Comparison of ENCODE assay signal across 27 cellular contexts in genomic region chr21:31135536-31136184, GRCh38.
DNase-seq lines count a peak whose midpoint lies in the region; ATAC-seq and TF ChIP-seq lines count a peak whose summit lies in the region.
"Had no signal": no experiment of that assay in that cellular context is flagged by ENCODE, and none has a peak within 500 bp of the region (broad histone marks: within the 10 kb centered on the region; RNA-seq: fewer than 3 reads in every experiment).

No MANE protein-coding gene starts in this region.

- no peaks in the 10 kb centered on the region for H3K79me2 ChIP-seq in osteoblast (ENCODE audit: insufficient read depth, low read length)

- no peak overlapping the region for H2AFZ ChIP-seq in osteoblast (ENCODE audit: low read length)
- H2AFZ ChIP-seq: GM23338 had no signal

- whole genome bisulfite sequencing in testis, 2 donors, result 79 to 88% methylated on average over 12 of the region's 12 CpGs
- 63 to 77% methylated on average over 12 of the region's 12 CpGs for WGBS in esophagus squamous epithelium, 2 donors

- H3K27me3 ChIP-seq in BLaER1 treated with 17β-estradiol and CSF1 and Interleukin-3, amounts not matched to agents 10 nM and 100 nM, result no peaks in the 10 kb centered on the region
- H3K27me3 ChIP-seq in osteoblast (ENCODE audit: insufficient read depth, low read length), result no peaks in the 10 kb centered on the region
- H3K27me3 ChIP-seq in testis, result no peaks in the 10 kb centered on the region
- H3K27me3 ChIP-seq in esophagus squamous epithelium, result no peaks in the 10 kb centered on the region

- H3K4me1 ChIP-seq in BLaER1 treated with 17β-estradiol and CSF1 and Interleukin-3, amounts not matched to agents 10 nM and 100 nM, result peaks cover 72 to 98% (median 93%) of the 10 kb centered on the region in 10 experiments
- H3K4me1 ChIP-seq in osteoblast (ENCODE audit: insufficient read depth, low read length), result peaks cover 17% of the 10 kb centered on the region
- peaks cover 8% of the 10 kb centered on the region for H3K4me1 ChIP-seq in testis
- H3K4me1 ChIP-seq in esophagus squamous epithelium, result peaks cover 0 to 14% (median 3%) of the 10 kb centered on the region in 3 donors

- peak overlapping the region; percentile 49 to 95 (median 86) for H3K4me2 ChIP-seq in BLaER1 treated with 17β-estradiol and CSF1 and Interleukin-3, amounts not matched to agents 10 nM and 100 nM
- H3K4me2 ChIP-seq in osteoblast (ENCODE audit: insufficient read depth, low read length), result peak overlapping the region; percentile 50
- H3K4me2 ChIP-seq: GM23338, SK-N-SH had no signal

- H4K20me1 ChIP-seq in BLaER1 treated with 17β-estradiol and CSF1 and Interleukin-3, amounts not matched to agents 10 nM and 100 nM, result no peaks in the 10 kb centered on the region
- no peaks in the 10 kb centered on the region for H4K20me1 ChIP-seq in osteoblast (ENCODE audit: insufficient read depth, low read length)

- peaks cover 0 to 3% (median 0%) of the 10 kb centered on the region in 11 experiments; a peak in 7 of 22 replicates for H3K9me3 ChIP-seq in BLaER1 treated with 17β-estradiol and CSF1 and Interleukin-3, amounts not matched to agents 10 nM and 100 nM (replicated peaks in 1 of 11)
- H3K9me3 ChIP-seq in osteoblast (ENCODE audit: low read depth, low read length), result no peaks in the 10 kb centered on the region
- H3K9me3 ChIP-seq in testis, result no peaks in the 10 kb centered on the region
- H3K9me3 ChIP-seq in esophagus squamous epithelium, result no peaks in the 10 kb centered on the region
- H3K9me3 ChIP-seq: SK-N-SH had no signal

- peak overlapping the region in 9 of 11 experiments; percentile 5 to 74 (median 41); a peak in 14 of 22 replicates for H3K9ac ChIP-seq in BLaER1 treated with 17β-estradiol and CSF1 and Interleukin-3, amounts not matched to agents 10 nM and 100 nM
- H3K9ac ChIP-seq: KMS-11, SK-N-SH had no signal

- H3K36me3 ChIP-seq in BLaER1 treated with 17β-estradiol and CSF1 and Interleukin-3, amounts not matched to agents 10 nM and 100 nM, result peaks cover 0 to 11% (median 2%) of the 10 kb centered on the region in 11 experiments; a peak in 9 of 22 replicates
- no peaks in the 10 kb centered on the region for H3K36me3 ChIP-seq in osteoblast (ENCODE audit: insufficient read depth, low read length)
- no peaks in the 10 kb centered on the region for H3K36me3 ChIP-seq in testis (ENCODE audit: low read depth, missing control alignments)
- peaks cover 0 to 98% (median 0%) of the 10 kb centered on the region in 3 donors for H3K36me3 ChIP-seq in esophagus squamous epithelium

- DNase-seq in NB4 (ENCODE audit: low read depth) (peak; percentile 56), dermis blood vessel endothelial cell (peak; percentile 3), osteoblast (ENCODE audit: insufficient read length, low spot score, missing footprints) (no peak), testis (no peak), esophagus squamous epithelium (lab: John Stamatoyannopoulos, UW) (no peak), omental fat pad (ENCODE audit: low spot score) (no peak)
- DNase-seq: C1 segment of cervical spinal cord; CD8-positive, alpha-beta memory T cell; DMS 273 treated with DMSO at 0.1 percent for 48 hours; DMS79; EL; GDM1; MM.1S; NCI-H1048; NCI-H1417; NCI-H1694 treated with DMSO at 0.1 percent for 48 hours; NCI-H2081; NCI-H2227 treated with DMSO at 0.1 percent for 48 hours; NCI-H526 treated with DMSO at 0.1 percent for 48 hours; SIG-M5; SK-N-SH had no signal

- H3K4me3 ChIP-seq in BLaER1 treated with 17β-estradiol and CSF1 and Interleukin-3, amounts not matched to agents 10 nM and 100 nM, result no peak overlapping the region; a peak in 1 of 20 replicates
- H3K4me3 ChIP-seq in NB4 (ENCODE audit: low read depth, low read length) (peak overlapping the region; percentile 5), osteoblast (ENCODE audit: insufficient read depth, low read length) (peak overlapping the region; percentile 15), testis (no peak overlapping the region), esophagus squamous epithelium (no peak overlapping the region)
- H3K4me3 ChIP-seq: GM12878, GM23338 had no signal

- no peak for ATAC-seq in omental fat pad (ENCODE audit: low FRiP score)
- ATAC-seq: GM12878, GM23338, Panc1 had no signal

- peak overlapping the region in 8 of 11 experiments; percentile 49 to 94 (median 86); a peak in 15 of 22 replicates for H3K27ac ChIP-seq in BLaER1 treated with 17β-estradiol and CSF1 and Interleukin-3, amounts not matched to agents 10 nM and 100 nM
- H3K27ac ChIP-seq in osteoblast (ENCODE audit: low read depth, low read length), result no peak overlapping the region
- no peak overlapping the region for H3K27ac ChIP-seq in testis
- peak overlapping the region in 1 of 4 donors; percentile 34 for H3K27ac ChIP-seq in esophagus squamous epithelium
- H3K27ac ChIP-seq: HL-60, KMS-11 had no signal

- TF ChIP-seq POLR2A in NB4 (IDR thresholded peaks at IDR 0.05; ENCODE audit: extremely low read depth, insufficient read length) (no peak), testis (IDR thresholded peaks at IDR 0.05) (no peak), esophagus squamous epithelium (IDR thresholded peaks at IDR 0.05) (no peak)

- intact Hi-C loops in testis (cut with DNase I; ENCODE audit: low total_unique reads), result no loop called here
- intact Hi-C loops in esophagus squamous epithelium (cut with DNase I), result no loop called here

- TF ChIP-seq CTCF in NB4 (IDR thresholded peaks at IDR 0.05; ENCODE audit: low read depth, low read length) (no peak), osteoblast (IDR thresholded peaks at IDR 0.05; ENCODE audit: extremely low read depth, low read depth, low read length) (no peak), testis (IDR thresholded peaks at IDR 0.05) (no peak), esophagus squamous epithelium (IDR thresholded peaks at IDR 0.05) (no peak), omental fat pad (IDR thresholded peaks at IDR 0.05) (no peak)

Comparison
In these comparisons a context has a peak if more than half of its experiments do, and no peak if none do; other contexts are left out.
1. H3K27ac ChIP-seq: peak in BLaER1 treated with 17β-estradiol and CSF1 and Interleukin-3, amounts not matched to agents 10 nM and 100 nM (8 of 11); none in osteoblast (single experiment) and testis (0 of 2).
2. H3K4me3 ChIP-seq: peak in NB4 (single experiment) and osteoblast (single experiment); none in BLaER1 treated with 17β-estradiol and CSF1 and Interleukin-3, amounts not matched to agents 10 nM and 100 nM (0 of 10), testis (0 of 2) and esophagus squamous epithelium (0 of 4).
3. DNase-seq: peak in NB4 (single experiment) and dermis blood vessel endothelial cell (single experiment); none in osteoblast (single experiment), testis (single experiment), esophagus squamous epithelium (single experiment) and omental fat pad (single experiment).